ENCODE assay signal across 19 cellular contexts in the genomic region with DNA sequence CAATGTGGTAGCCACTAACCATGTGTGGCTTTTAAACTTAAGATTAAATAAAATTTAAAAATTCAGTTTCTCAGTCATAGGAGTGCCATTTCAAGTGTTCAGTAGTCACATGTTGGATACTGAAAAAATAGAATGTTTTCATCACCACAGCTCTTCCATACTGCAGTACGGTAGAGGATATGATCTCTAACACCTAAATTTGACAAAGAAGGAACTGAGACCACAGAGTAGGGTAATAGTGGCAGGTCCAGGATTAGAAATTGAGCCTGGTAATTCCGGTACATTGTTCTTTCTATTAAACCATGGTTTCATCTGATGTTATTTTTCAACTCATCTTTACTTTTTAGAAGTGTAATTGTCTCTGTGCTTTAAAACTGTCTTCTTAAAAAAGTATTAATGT.
DNase-seq lines count a peak whose midpoint lies in the region; ATAC-seq and TF ChIP-seq lines count a peak whose summit lies in the region.
"Had no signal": no experiment of that assay in that cellular context is flagged by ENCODE, and none has a peak within 500 bp of the region (broad histone marks: within the 10 kb centered on the region; RNA-seq: fewer than 3 reads in every experiment).

No MANE protein-coding gene starts in this region.

- DNase-seq in GM06990 (ENCODE audit: extremely low read depth, insufficient read length): peak; percentile 16
- no peak for DNase-seq in upper lobe of right lung
- no peak for DNase-seq in midbrain (lab: John Stamatoyannopoulos, UW)
- DNase-seq in NCI-H1694 (lab: John Stamatoyannopoulos, UW): no peak
- no peak for DNase-seq in substantia nigra (lab: John Stamatoyannopoulos, UW)
- DNase-seq: activated CD4-positive, alpha-beta T cell treated with anti-CD3 and anti-CD28 coated beads, Interleukin-2, amount 50 U/mL, for 48 hours; C1 segment of cervical spinal cord; DMS53; gastrocnemius medialis; GM23248; mesendoderm; retina; stimulated activated CD4-positive, alpha-beta T cell treated with anti-CD3 and anti-CD28 coated beads, Interleukin-1b, Interleukin-23, amount 100 ng/mL, for 48 hours; upper lobe of left lung had no signal

- H3K27me3 ChIP-seq in GM06990 (replicated peaks; ENCODE audit: control insufficient read depth, insufficient read depth, low read length) (no peaks in the 10 kb centered on the region), upper lobe of right lung (no peaks in the 10 kb centered on the region)
- H3K27me3 ChIP-seq: gastrocnemius medialis, upper lobe of left lung had no signal

- H3K27ac ChIP-seq in upper lobe of right lung (no peak overlapping the region), substantia nigra (ENCODE audit: low read depth, low read length, poor library complexity, severe bottlenecking) (no peak overlapping the region)
- H3K27ac ChIP-seq: 22Rv1, gastrocnemius medialis, GM23248, SK-N-MC, upper lobe of left lung had no signal

- TF ChIP-seq CTCF in GM06990 (IDR thresholded peaks at IDR 0.05; ENCODE audit: insufficient read depth, low read length, poor library complexity, severe bottlenecking): no peak
- no peak for TF ChIP-seq CTCF in upper lobe of right lung (IDR thresholded peaks at IDR 0.05)

- H3K36me3 ChIP-seq in GM06990 (ENCODE audit: control insufficient read depth, insufficient read depth, low read length) (peaks cover 2% of the 10 kb centered on the region; the same call in 1 of the 2 replicates), upper lobe of right lung (peaks cover 57% of the 10 kb centered on the region)

- ATAC-seq in GM19324 (IDR thresholded peaks at IDR 0.05; ENCODE audit: low FRiP score, unreplicated experiment) (peak; percentile 73), GM21723 (IDR thresholded peaks at IDR 0.05; ENCODE audit: unreplicated experiment) (peak; percentile 89), HG03175 (IDR thresholded peaks at IDR 0.05; ENCODE audit: unreplicated experiment) (peak; percentile 67), upper lobe of right lung (no peak)
- ATAC-seq: gastrocnemius medialis had no signal

- no peaks in the 10 kb centered on the region for H3K4me1 ChIP-seq in upper lobe of right lung
- H3K4me1 ChIP-seq: gastrocnemius medialis, upper lobe of left lung had no signal

- H3K9me3 ChIP-seq in upper lobe of right lung: no peaks in the 10 kb centered on the region
- H3K9me3 ChIP-seq: gastrocnemius medialis, upper lobe of left lung had no signal

- intact Hi-C loops in upper lobe of right lung (cut with DNase I): no loop called here

- H3K4me3 ChIP-seq in GM06990 (replicated peaks; ENCODE audit: low read depth, low read length): no peak overlapping the region
- H3K4me3 ChIP-seq in upper lobe of right lung: no peak overlapping the region
- H3K4me3 ChIP-seq: gastrocnemius medialis, GM23248, SK-N-MC, upper lobe of left lung had no signal
